In the genomic region with DNA sequence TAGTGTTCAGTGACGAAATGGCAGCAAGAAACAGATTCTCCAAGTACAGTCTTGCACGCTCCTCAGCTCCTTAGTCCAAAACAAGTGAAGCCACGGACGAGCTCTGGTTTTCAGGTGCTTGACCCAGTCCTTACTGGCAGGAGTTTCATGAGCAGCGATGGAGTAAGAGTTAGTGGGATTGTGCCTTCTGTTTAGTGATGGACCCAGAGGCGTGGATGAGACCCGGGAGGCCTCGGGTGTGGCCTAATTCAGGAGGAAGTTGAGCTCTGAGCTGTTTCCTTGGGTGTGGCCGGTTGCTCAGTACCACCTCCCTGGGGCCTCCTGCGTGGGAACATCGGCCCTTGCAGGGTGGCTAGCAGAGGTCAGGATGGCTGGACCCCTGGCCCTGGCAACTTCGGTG, we compare ENCODE assay signal across 8 cellular contexts. TPM values are rescaled to one million over a fixed set of nuclear protein-coding genes. Genes with fewer than 3 reads are reported as not detected.
DNase-seq lines count a peak whose midpoint lies in the region; ATAC-seq, FAIRE-seq and TF ChIP-seq lines count a peak whose summit lies in the region.

No MANE protein-coding gene starts in this region.

- H3K27ac Mint-ChIP-seq in CD4-positive, alpha-beta memory T cell: peak overlapping the region; percentile 72 to 94 (median 93)
- peak overlapping the region; percentile 1 to 88 (median 47) for H3K27ac Mint-ChIP-seq in IgD-negative memory B cell
- H3K27ac Mint-ChIP-seq in activated T-helper 17 cell treated with anti-CD3 and anti-CD28 coated beads, Interleukin-2, amount 50 U/mL, for 72 hours: peak overlapping the region; percentile 96

- no peak for FAIRE-seq in D721Med (lab: Jason Lieb, UNC)

- peak in 4 of 5 donors; percentile 32 to 47 (median 36) for DNase-seq in CD4-positive, alpha-beta memory T cell
- no peak for DNase-seq in NCI-H345 treated with DMSO at 0.1 percent for 48 hours (lab: John Stamatoyannopoulos, UW; ENCODE audit: unreplicated experiment)
- DNase-seq in D721Med (ENCODE audit: insufficient read length, low spot score): no peak
- no peak for DNase-seq in ureter (ENCODE audit: low spot score)

- H3K9me3 Mint-ChIP-seq in CD4-positive, alpha-beta memory T cell: peaks cover 0 to 1% (median 0%) of the 10 kb centered on the region in 8 donors
- no peaks in the 10 kb centered on the region for H3K9me3 Mint-ChIP-seq in IgD-negative memory B cell
- no peaks in the 10 kb centered on the region for H3K9me3 Mint-ChIP-seq in activated T-helper 17 cell treated with anti-CD3 and anti-CD28 coated beads, Interleukin-2, amount 50 U/mL, for 72 hours

- no peaks in the 10 kb centered on the region for H3K27me3 Mint-ChIP-seq in CD4-positive, alpha-beta memory T cell
- peaks cover 2% of the 10 kb centered on the region for H3K27me3 Mint-ChIP-seq in IgD-negative memory B cell
- H3K27me3 Mint-ChIP-seq in activated T-helper 17 cell treated with anti-CD3 and anti-CD28 coated beads, Interleukin-2, amount 50 U/mL, for 72 hours: no peaks in the 10 kb centered on the region

- no peak for TF ChIP-seq CTCF in D721Med (IDR thresholded peaks at IDR 0.05; ENCODE audit: insufficient read depth, missing control alignments)

- no peaks in the 10 kb centered on the region for H3K9me3 ChIP-seq in CD4-positive, alpha-beta memory T cell (ENCODE audit: control insufficient read depth in 1 of 2, low read length in 2 of 2)
- H3K9me3 ChIP-seq in mononuclear cell (ENCODE audit: low read depth, low read length): no peaks in the 10 kb centered on the region

- H3K36me3 Mint-ChIP-seq in CD4-positive, alpha-beta memory T cell: peaks cover 12 to 13% of the 10 kb centered on the region in 2 donors
- H3K36me3 Mint-ChIP-seq in IgD-negative memory B cell: peaks cover 2% of the 10 kb centered on the region
- peaks cover 60% of the 10 kb centered on the region for H3K36me3 Mint-ChIP-seq in activated T-helper 17 cell treated with anti-CD3 and anti-CD28 coated beads, Interleukin-2, amount 50 U/mL, for 72 hours (ENCODE audit: low read depth)

- ATAC-seq in GM21576 (IDR thresholded peaks at IDR 0.05; ENCODE audit: unreplicated experiment): peak; percentile 41
- peak; percentile 97 for ATAC-seq in activated T-helper 17 cell treated with anti-CD3 and anti-CD28 coated beads, Interleukin-2, amount 50 U/mL, for 72 hours (replicated peaks)

- intact Hi-C loops in CD4-positive, alpha-beta memory T cell (cut with micrococcal nuclease): loop anchor here (2.0 to 5.0 kb wide), 2 partner anchors 282 to 635 kb away; a partner anchor contains a TSS

- H3K36me3 ChIP-seq in CD4-positive, alpha-beta memory T cell (ENCODE audit: insufficient read depth, low read length): no peaks in the 10 kb centered on the region

- H3K4me1 ChIP-seq in CD4-positive, alpha-beta memory T cell (ENCODE audit: insufficient read depth, low read length): peaks cover 20% of the 10 kb centered on the region
- H3K4me1 ChIP-seq in mononuclear cell (ENCODE audit: insufficient read depth, low read length): peaks cover 24% of the 10 kb centered on the region

- no peaks in the 10 kb centered on the region for H3K27me3 ChIP-seq in CD4-positive, alpha-beta memory T cell (ENCODE audit: insufficient read depth, low read length)
- no peaks in the 10 kb centered on the region for H3K27me3 ChIP-seq in mononuclear cell (ENCODE audit: insufficient read depth, low read length)

- CTCF ChIA-PET in CD4-positive, alpha-beta memory T cell (lab: Charles Lee; ENCODE audit: partially characterized antibody): interaction anchor here (0.6 to 2.0 kb wide), 13 partner anchors 8 to 635 kb away, joined by 3 to 8 read pairs (median 4); no protein-coding TSS in a partner anchor

- peak overlapping the region; percentile 84 to 95 (median 88) for H3K4me3 Mint-ChIP-seq in CD4-positive, alpha-beta memory T cell
- H3K4me3 Mint-ChIP-seq in IgD-negative memory B cell: peak overlapping the region; percentile 73 to 94 (median 85)
- peak overlapping the region; percentile 95 for H3K4me3 Mint-ChIP-seq in activated T-helper 17 cell treated with anti-CD3 and anti-CD28 coated beads, Interleukin-2, amount 50 U/mL, for 72 hours

- POLR2A ChIA-PET in CD4-positive, alpha-beta memory T cell (lab: Charles Lee; ENCODE audit: partially characterized antibody): interaction anchor here (0.7 to 1.2 kb wide), 3 partner anchors 9 to 50 kb away, joined by 3 read pairs; no protein-coding TSS in a partner anchor

- H3K27ac ChIP-seq in CD4-positive, alpha-beta memory T cell (ENCODE audit: low read depth, low read length): peak overlapping the region; percentile 25

- peak overlapping the region; percentile 37 to 39 for H3K4me3 ChIP-seq in CD4-positive, alpha-beta memory T cell (ENCODE audit: low read length in 2 of 2)
- peak overlapping the region; percentile 26 for H3K4me3 ChIP-seq in mononuclear cell (ENCODE audit: low read length)

- peaks cover 16 to 30% (median 21%) of the 10 kb centered on the region in 4 donors for H3K4me1 Mint-ChIP-seq in CD4-positive, alpha-beta memory T cell
- peaks cover 13 to 16% (median 13%) of the 10 kb centered on the region in 3 donors for H3K4me1 Mint-ChIP-seq in IgD-negative memory B cell
- peaks cover 21% of the 10 kb centered on the region for H3K4me1 Mint-ChIP-seq in activated T-helper 17 cell treated with anti-CD3 and anti-CD28 coated beads, Interleukin-2, amount 50 U/mL, for 72 hours

RNA-seq across cellular contexts. Expression of a gene that starts 52.0 kb away (rescaled TPM):
- 10 to 100 TPM; 21.1 to 21.3 TPM for total RNA-seq in CD4-positive, alpha-beta memory T cell
- polyA plus RNA-seq in CD4-positive, alpha-beta memory T cell: 1 to 10 TPM; 3.0 to 5.4 TPM
- polyA plus RNA-seq in IgD-negative memory B cell: 2.0 TPM
- 10 to 100 TPM; 33.1 to 43.8 TPM for total RNA-seq in activated T-helper 17 cell treated with anti-CD3 and anti-CD28 coated beads, Interleukin-2, amount 50 U/mL, for 72 hours
- total RNA-seq in mononuclear cell (4.4 TPM), ureter (14.3 TPM)

Comparison
In these comparisons a context has a peak if more than half of its experiments do, and no peak if none do; other contexts are left out.
1. DNase-seq: peak in CD4-positive, alpha-beta memory T cell (4 of 5); none in NCI-H345 treated with DMSO at 0.1 percent for 48 hours (single experiment), D721Med (single experiment) and ureter (single experiment).
2. Peak in every context shown above with its lines, with median percentiles within 50 percentile points of each other: H3K27ac Mint-ChIP-seq and H3K4me3 Mint-ChIP-seq.